ENCODE assay signal across 9 cellular contexts in genomic region chr1:198655464-198656121, GRCh38. TPM values are rescaled to one million over a fixed set of nuclear protein-coding genes. Genes with fewer than 3 reads are reported as not detected.
DNase-seq lines count a peak whose midpoint lies in the region; ATAC-seq and TF ChIP-seq lines count a peak whose summit lies in the region.
"Had no signal": no experiment of that assay in that cellular context is flagged by ENCODE, and none has a peak within 500 bp of the region (broad histone marks: within the 10 kb centered on the region; RNA-seq: fewer than 3 reads in every experiment).

No MANE protein-coding gene starts in this region.

- CTCF ChIA-PET in activated CD4-positive, alpha-beta memory T cell treated with anti-CD3 and anti-CD28 coated beads for 36 hours (lab: Charles Lee) = no interaction called here

- in situ Hi-C loops in GM23248 (cut with MboI) = no loop called here

- no peak for TF ChIP-seq CTCF in natural killer cell (IDR thresholded peaks at IDR 0.05)

- no peaks in the 10 kb centered on the region for H3K9me3 ChIP-seq in GM23248 (ENCODE audit: low read depth)

- peak overlapping the region; percentile 65 for H3K4me3 Mint-ChIP-seq in activated CD4-positive, alpha-beta memory T cell treated with anti-CD3 and anti-CD28 coated beads for 36 hours
- H3K4me3 Mint-ChIP-seq in natural killer cell = peak overlapping the region; percentile 78

- 0 out of 2 replicates have a peak, but pooled peaks cover 5% of the 10 kb centered on the region for H3K36me3 ChIP-seq in GM23248 (ENCODE audit: low read depth)

- no peaks in the 10 kb centered on the region for H3K27me3 Mint-ChIP-seq in activated CD4-positive, alpha-beta memory T cell treated with anti-CD3 and anti-CD28 coated beads for 36 hours
- H3K27me3 Mint-ChIP-seq in natural killer cell (ENCODE audit: low read depth in 2 of 2) = no peaks in the 10 kb centered on the region

- H3K4me2 ChIP-seq in GM23248 (ENCODE audit: unreplicated experiment) = peak overlapping the region; percentile 28

- peaks cover 55% of the 10 kb centered on the region for H3K36me3 Mint-ChIP-seq in activated CD4-positive, alpha-beta memory T cell treated with anti-CD3 and anti-CD28 coated beads for 36 hours
- H3K36me3 Mint-ChIP-seq in natural killer cell = peaks cover under 1% of the 10 kb centered on the region

- H3K79me2 ChIP-seq in GM23248 (ENCODE audit: insufficient read depth) = no peaks in the 10 kb centered on the region

- WGBS in GM23248 (ENCODE audit: low coverage in 1 of 2, low lambda C conversion rate in 2 of 2, missing lambda C conversion rate in 2 of 2), 2 experiments = 86 to 90% methylated on average over 1 of the region's 1 CpG

- no peaks in the 10 kb centered on the region for H3K27me3 ChIP-seq in GM23248 (replicated peaks; ENCODE audit: insufficient read depth)

- H3K4me3 ChIP-seq in GM23248 = no peak overlapping the region

- no peaks in the 10 kb centered on the region for H3K9me2 ChIP-seq in GM23248 (ENCODE audit: insufficient read depth)

- peaks cover 47% of the 10 kb centered on the region for H3K4me1 ChIP-seq in GM23248 (ENCODE audit: insufficient read depth)

- POLR2A ChIA-PET in activated CD4-positive, alpha-beta memory T cell treated with anti-CD3 and anti-CD28 coated beads for 36 hours (lab: Charles Lee) = interaction anchor here (1.0 to 9.1 kb wide), 8 partner anchors 8 to 136 kb away, joined by 3 to 127 read pairs (median 8); partner anchors contain the start of gene PTPRC

- peak overlapping the region; percentile 61 for H2AFZ ChIP-seq in GM23248

- ATAC-seq in natural killer cell = no peak
- ATAC-seq in HG03457 (IDR thresholded peaks at IDR 0.05; ENCODE audit: unreplicated experiment) = no peak
- ATAC-seq in GM18505 (IDR thresholded peaks at IDR 0.05; ENCODE audit: unreplicated experiment) = no peak
- ATAC-seq in HG02588 (IDR thresholded peaks at IDR 0.05; ENCODE audit: unreplicated experiment) = no peak

- peak overlapping the region; percentile 97 for H3K27ac Mint-ChIP-seq in activated CD4-positive, alpha-beta memory T cell treated with anti-CD3 and anti-CD28 coated beads for 36 hours
- H3K27ac Mint-ChIP-seq in natural killer cell = peak overlapping the region; percentile 90 to 94

- 0 out of 2 replicates have a peak overlapping the region, but pooled peaks have one; percentile 12 for H3K9ac ChIP-seq in GM23248

- intact Hi-C loops in activated CD4-positive, alpha-beta memory T cell treated with anti-CD3 and anti-CD28 coated beads for 36 hours (cut with micrococcal nuclease) = loop anchor here (1.0 to 5.0 kb wide), 3 partner anchors 14 to 517 kb away; no protein-coding TSS in a partner anchor
- intact Hi-C loops in natural killer cell (cut with micrococcal nuclease) = loop anchor here (2.0 to 5.0 kb wide), 2 partner anchors 13 to 33 kb away; no protein-coding TSS in a partner anchor

- H3K9me3 Mint-ChIP-seq in activated CD4-positive, alpha-beta memory T cell treated with anti-CD3 and anti-CD28 coated beads for 36 hours = no peaks in the 10 kb centered on the region
- no peaks in the 10 kb centered on the region for H3K9me3 Mint-ChIP-seq in natural killer cell

- H4K20me1 ChIP-seq in GM23248 (ENCODE audit: insufficient read depth) = no peaks in the 10 kb centered on the region

- H3K4me1 Mint-ChIP-seq in activated CD4-positive, alpha-beta memory T cell treated with anti-CD3 and anti-CD28 coated beads for 36 hours (ENCODE audit: low read depth) = peaks cover 67% of the 10 kb centered on the region
- H3K4me1 Mint-ChIP-seq in natural killer cell = peaks cover 62 to 69% of the 10 kb centered on the region in 2 donors

- peak overlapping the region; percentile 87 for H3K27ac ChIP-seq in GM23248

- H3F3A ChIP-seq in GM23248 (ENCODE audit: insufficient read depth) = peaks cover 40% of the 10 kb centered on the region

- no peak for TF ChIP-seq POLR2A in GM18505 (IDR thresholded peaks at IDR 0.05; ENCODE audit: borderline replicate concordance, extremely low read depth, insufficient read depth, insufficient read length)

- DNase-seq in EL = peak; percentile 44
- peak; percentile 51 for DNase-seq in GM23248
- DNase-seq in activated CD4-positive, alpha-beta memory T cell treated with anti-CD3 and anti-CD28 coated beads for 36 hours = no peak
- no peak for DNase-seq in natural killer cell
- no peak for DNase-seq in ecto neural progenitor cell (ENCODE audit: low spot score)

RNA-seq across cellular contexts. Expression of gene PTPRC, which starts 16.8 kb away (rescaled TPM):
- total RNA-seq in GM23248 (2014; rRNA removed; shearing (Covaris generic)) = 0.38 and 0.86 TPM in 2 replicates
- 0.66 and 0.70 TPM in 2 replicates for polyA plus RNA-seq in GM23248 (2016; fragmentation: Nextera tagmentation; extraction: Ambion mirVana)
- total RNA-seq in activated CD4-positive, alpha-beta memory T cell treated with anti-CD3 and anti-CD28 coated beads for 36 hours = 100 to 1,000 TPM; 495 to 503 TPM
- 1,000 to 10,000 TPM; 1,142 to 1,334 (median 1,200) TPM for total RNA-seq in natural killer cell
- total RNA-seq: NCI-H460 had no signal

Comparison
In these comparisons a context has a peak if more than half of its experiments do, and no peak if none do; other contexts are left out.
1. DNase-seq: peak in EL (single experiment) and GM23248 (single experiment); none in activated CD4-positive, alpha-beta memory T cell treated with anti-CD3 and anti-CD28 coated beads for 36 hours (single experiment), natural killer cell (single experiment) and ecto neural progenitor cell (single experiment).
2. RNA of gene PTPRC, which starts 16.8 kb away (total RNA-seq): 1,142 to 1,334 TPM in natural killer cell and 495 to 503 TPM in activated CD4-positive, alpha-beta memory T cell treated with anti-CD3 and anti-CD28 coated beads for 36 hours; 0.38 to 0.86 TPM in GM23248; every median in the first group is over 100 times any median in the second.